15 cellular contexts compared by ENCODE assay signal in the genomic region with DNA sequence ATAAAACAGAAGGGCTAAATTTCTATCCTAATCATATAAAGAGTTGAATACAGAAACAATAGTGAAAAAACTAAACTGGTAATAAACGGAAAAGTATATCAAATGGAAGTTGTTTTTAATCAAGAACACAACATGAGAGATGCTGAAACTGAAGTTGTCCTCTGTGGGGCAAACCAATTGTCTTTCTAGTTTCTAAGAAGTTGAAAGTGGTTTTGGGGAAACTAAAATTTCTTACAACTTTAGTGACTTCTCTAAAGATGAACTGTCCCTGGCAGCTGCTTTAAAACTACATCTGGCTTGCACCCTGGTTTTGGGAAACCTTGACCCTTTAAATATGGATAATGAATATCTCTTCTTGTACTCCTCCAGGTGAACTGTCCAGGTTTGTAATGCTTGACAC.
"Had no signal": no experiment of that assay in that cellular context is flagged by ENCODE, and none has a peak within 500 bp of the region (broad histone marks: within the 10 kb centered on the region; RNA-seq: fewer than 3 reads in every experiment).

No MANE protein-coding gene starts in this region.

- DNase-seq: activated CD4-positive, alpha-beta T cell treated with anti-CD3 and anti-CD28 coated beads for 1 hour; activated T-cell treated with anti-CD3 and anti-CD28 coated beads, Interleukin-2, amount 50 U/mL, for 1 hour; foreskin melanocyte; head of caudate nucleus; mesendoderm; natural killer cell; stimulated activated CD4-positive, alpha-beta T cell treated with anti-CD3 and anti-CD28 coated beads, Interleukin-1b, Interleukin-23, amount 100 ng/mL, for 48 hours; SW 1271; T-helper 9 cell; uterus had no signal

- H3K4me3 Mint-ChIP-seq: natural killer cell had no signal

- H3K9me3 Mint-ChIP-seq: natural killer cell had no signal

- ATAC-seq: natural killer cell had no signal

- H3K27ac ChIP-seq: epithelial cell of prostate, neutrophil, parathyroid adenoma, tibial nerve, uterus, VCaP had no signal

- H3K27ac Mint-ChIP-seq: natural killer cell had no signal

- H3K36me3 ChIP-seq: uterus had no signal

- H3K36me3 Mint-ChIP-seq: natural killer cell had no signal

- H3K4me1 ChIP-seq: parathyroid adenoma, uterus had no signal

- H3K9me3 ChIP-seq: neutrophil, tibial nerve, uterus had no signal

- H3K4me3 ChIP-seq: tibial nerve, uterus had no signal

- H3K27me3 ChIP-seq: neutrophil, tibial nerve, uterus had no signal
